ENCODE assay signal across 1 cellular context in the genomic region with DNA sequence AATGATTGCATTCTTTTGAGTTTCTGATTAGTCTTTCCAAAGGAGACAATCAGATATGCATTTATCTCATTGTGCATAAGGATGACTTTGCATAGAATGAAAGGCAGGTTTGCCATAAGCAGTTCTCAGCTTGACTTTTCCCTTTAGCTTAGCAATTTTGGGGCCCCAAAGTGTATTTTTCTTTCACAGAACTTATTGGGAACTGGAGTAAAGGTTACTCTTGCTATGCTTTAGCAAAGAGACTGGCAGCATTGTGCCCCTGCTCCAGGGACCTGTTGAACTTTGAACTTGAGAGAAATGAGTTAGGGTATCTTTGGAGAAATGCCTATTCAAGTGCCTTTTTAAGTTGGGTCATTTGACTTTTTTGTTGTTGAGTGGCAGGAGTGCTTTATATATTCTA.
TF ChIP-seq lines count a peak whose summit lies in the region.

No MANE protein-coding gene starts in this region.

TF ChIP-seq in HepG2, 621 proteins besides CTCF, POLR2A, EP300 and RAD21:
- TF ChIP-seq HNF4G (IDR thresholded peaks at IDR 0.05; ENCODE audit: borderline replicate concordance, low read depth, low read length) (peak; percentile 65), HNF4G (CRISPR knock-in tag; IDR thresholded peaks at IDR 0.05; ENCODE audit: borderline replicate concordance, low read depth) (no peak), RARA (CRISPR knock-in tag; IDR thresholded peaks at IDR 0.05) (0 out of 2 replicates have a peak, but pooled peaks have one; percentile 7), HNF4A (CRISPR knock-in tag; IDR thresholded peaks at IDR 0.05) (peak; percentile 76), NCOA2 (CRISPR knock-in tag; IDR thresholded peaks at IDR 0.05) (peak; percentile 19; the same call in 1 of the 2 replicates), SOX6 (IDR thresholded peaks at IDR 0.05) (no peak), SOX6 (CRISPR knock-in tag; IDR thresholded peaks at IDR 0.05) (peak; percentile 55; the same call in 1 of the 2 replicates), GATAD2A (CRISPR knock-in tag; IDR thresholded peaks at IDR 0.05) (peak; percentile 66), ZNF329 (CRISPR knock-in tag; IDR thresholded peaks at IDR 0.05; ENCODE audit: low read depth) (no peak), PPARG (CRISPR knock-in tag; conservative IDR thresholded peaks at IDR 0.05) (peak; percentile 96), SOX13 (IDR thresholded peaks at IDR 0.05) (no peak), SOX13 (CRISPR knock-in tag; conservative IDR thresholded peaks at IDR 0.05 in 1 of 2, IDR thresholded peaks at IDR 0.05 in 1 of 2) (peak in 1 of 2 experiments; percentile 22; a peak in 1 of 4 replicates), FOSL1 (CRISPR knock-in tag; IDR thresholded peaks at IDR 0.05; ENCODE audit: borderline replicate concordance) (no peak), BCL6 (CRISPR knock-in tag; IDR thresholded peaks at IDR 0.05) (peak; percentile 34; the same call in 1 of the 2 replicates), FOXM1 (CRISPR knock-in tag; IDR thresholded peaks at IDR 0.05) (no peak), ZNF644 (CRISPR knock-in tag; IDR thresholded peaks at IDR 0.05; ENCODE audit: low read depth) (0 out of 2 replicates have a peak, but pooled peaks have one; percentile 14), HMG20A (CRISPR knock-in tag; IDR thresholded peaks at IDR 0.05; ENCODE audit: borderline replicate concordance) (peak; percentile 31; the same call in 1 of the 2 replicates), KDM6A (CRISPR knock-in tag; IDR thresholded peaks at IDR 0.05; ENCODE audit: low read depth) (peak; percentile 49; the same call in 1 of the 2 replicates), IKZF1 (IDR thresholded peaks at IDR 0.05) (no peak), RXRB (CRISPR knock-in tag; IDR thresholded peaks at IDR 0.05; ENCODE audit: borderline replicate concordance) (peak; percentile 82)
- TF ChIP-seq, protein P1, sequence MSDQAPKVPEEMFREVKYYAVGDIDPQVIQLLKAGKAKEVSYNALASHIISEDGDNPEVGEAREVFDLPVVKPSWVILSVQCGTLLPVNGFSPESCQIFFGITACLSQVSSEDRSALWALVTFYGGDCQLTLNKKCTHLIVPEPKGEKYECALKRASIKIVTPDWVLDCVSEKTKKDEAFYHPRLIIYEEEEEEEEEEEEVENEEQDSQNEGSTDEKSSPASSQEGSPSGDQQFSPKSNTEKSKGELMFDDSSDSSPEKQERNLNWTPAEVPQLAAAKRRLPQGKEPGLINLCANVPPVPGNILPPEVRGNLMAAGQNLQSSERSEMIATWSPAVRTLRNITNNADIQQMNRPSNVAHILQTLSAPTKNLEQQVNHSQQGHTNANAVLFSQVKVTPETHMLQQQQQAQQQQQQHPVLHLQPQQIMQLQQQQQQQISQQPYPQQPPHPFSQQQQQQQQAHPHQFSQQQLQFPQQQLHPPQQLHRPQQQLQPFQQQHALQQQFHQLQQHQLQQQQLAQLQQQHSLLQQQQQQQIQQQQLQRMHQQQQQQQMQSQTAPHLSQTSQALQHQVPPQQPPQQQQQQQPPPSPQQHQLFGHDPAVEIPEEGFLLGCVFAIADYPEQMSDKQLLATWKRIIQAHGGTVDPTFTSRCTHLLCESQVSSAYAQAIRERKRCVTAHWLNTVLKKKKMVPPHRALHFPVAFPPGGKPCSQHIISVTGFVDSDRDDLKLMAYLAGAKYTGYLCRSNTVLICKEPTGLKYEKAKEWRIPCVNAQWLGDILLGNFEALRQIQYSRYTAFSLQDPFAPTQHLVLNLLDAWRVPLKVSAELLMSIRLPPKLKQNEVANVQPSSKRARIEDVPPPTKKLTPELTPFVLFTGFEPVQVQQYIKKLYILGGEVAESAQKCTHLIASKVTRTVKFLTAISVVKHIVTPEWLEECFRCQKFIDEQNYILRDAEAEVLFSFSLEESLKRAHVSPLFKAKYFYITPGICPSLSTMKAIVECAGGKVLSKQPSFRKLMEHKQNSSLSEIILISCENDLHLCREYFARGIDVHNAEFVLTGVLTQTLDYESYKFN (CRISPR knock-in tag; conservative IDR thresholded peaks at IDR 0.05), result peak; percentile 71
- TF ChIP-seq, protein P2, sequence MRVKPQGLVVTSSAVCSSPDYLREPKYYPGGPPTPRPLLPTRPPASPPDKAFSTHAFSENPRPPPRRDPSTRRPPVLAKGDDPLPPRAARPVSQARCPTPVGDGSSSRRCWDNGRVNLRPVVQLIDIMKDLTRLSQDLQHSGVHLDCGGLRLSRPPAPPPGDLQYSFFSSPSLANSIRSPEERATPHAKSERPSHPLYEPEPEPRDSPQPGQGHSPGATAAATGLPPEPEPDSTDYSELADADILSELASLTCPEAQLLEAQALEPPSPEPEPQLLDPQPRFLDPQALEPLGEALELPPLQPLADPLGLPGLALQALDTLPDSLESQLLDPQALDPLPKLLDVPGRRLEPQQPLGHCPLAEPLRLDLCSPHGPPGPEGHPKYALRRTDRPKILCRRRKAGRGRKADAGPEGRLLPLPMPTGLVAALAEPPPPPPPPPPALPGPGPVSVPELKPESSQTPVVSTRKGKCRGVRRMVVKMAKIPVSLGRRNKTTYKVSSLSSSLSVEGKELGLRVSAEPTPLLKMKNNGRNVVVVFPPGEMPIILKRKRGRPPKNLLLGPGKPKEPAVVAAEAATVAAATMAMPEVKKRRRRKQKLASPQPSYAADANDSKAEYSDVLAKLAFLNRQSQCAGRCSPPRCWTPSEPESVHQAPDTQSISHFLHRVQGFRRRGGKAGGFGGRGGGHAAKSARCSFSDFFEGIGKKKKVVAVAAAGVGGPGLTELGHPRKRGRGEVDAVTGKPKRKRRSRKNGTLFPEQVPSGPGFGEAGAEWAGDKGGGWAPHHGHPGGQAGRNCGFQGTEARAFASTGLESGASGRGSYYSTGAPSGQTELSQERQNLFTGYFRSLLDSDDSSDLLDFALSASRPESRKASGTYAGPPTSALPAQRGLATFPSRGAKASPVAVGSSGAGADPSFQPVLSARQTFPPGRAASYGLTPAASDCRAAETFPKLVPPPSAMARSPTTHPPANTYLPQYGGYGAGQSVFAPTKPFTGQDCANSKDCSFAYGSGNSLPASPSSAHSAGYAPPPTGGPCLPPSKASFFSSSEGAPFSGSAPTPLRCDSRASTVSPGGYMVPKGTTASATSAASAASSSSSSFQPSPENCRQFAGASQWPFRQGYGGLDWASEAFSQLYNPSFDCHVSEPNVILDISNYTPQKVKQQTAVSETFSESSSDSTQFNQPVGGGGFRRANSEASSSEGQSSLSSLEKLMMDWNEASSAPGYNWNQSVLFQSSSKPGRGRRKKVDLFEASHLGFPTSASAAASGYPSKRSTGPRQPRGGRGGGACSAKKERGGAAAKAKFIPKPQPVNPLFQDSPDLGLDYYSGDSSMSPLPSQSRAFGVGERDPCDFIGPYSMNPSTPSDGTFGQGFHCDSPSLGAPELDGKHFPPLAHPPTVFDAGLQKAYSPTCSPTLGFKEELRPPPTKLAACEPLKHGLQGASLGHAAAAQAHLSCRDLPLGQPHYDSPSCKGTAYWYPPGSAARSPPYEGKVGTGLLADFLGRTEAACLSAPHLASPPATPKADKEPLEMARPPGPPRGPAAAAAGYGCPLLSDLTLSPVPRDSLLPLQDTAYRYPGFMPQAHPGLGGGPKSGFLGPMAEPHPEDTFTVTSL (CRISPR knock-in tag; IDR thresholded peaks at IDR 0.05; ENCODE audit: borderline replicate concordance), result peak; percentile 21; the same call in 1 of the 2 replicates
